Comparison of ENCODE assay signal across 9 cellular contexts in the genomic region with DNA sequence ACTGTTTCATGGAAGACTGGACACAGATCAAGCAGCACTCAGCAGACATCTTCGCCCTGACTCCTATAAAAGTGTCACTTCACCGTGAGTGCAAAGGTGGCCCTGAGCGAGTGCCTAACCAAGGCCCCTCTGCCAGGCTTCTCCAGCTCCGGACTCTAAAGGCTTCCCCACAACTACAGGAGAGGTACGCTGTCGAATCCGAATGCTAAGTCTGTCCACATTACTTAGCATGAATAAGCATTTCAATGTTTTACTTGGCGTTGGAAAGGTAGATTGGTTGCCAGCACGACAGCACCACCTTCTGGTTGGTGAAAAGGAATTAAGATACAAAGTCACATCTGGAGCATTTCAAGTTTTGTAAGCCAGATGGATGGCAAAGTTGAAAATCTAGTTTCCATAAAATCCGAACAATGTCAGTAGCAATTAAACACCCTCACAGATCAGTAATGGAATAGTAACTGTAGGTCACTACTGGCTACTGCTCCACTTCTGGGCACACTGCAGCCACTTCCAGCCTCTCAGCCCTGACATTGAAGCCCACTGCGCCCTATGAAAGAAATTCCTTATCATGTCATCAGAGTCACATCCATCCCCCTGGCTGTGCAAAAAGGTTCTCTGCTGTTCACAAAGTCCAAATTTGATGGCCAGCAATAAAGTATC.
A peak's percentile ranks its signal among the peaks of the same experiment; 100 is the strongest.
DNase-seq lines count a peak whose midpoint lies in the region; ATAC-seq and TF ChIP-seq lines count a peak whose summit lies in the region.
"Had no signal": no experiment of that assay in that cellular context is flagged by ENCODE, and none has a peak within 500 bp of the region (broad histone marks: within the 10 kb centered on the region; RNA-seq: fewer than 3 reads in every experiment).

No MANE protein-coding gene starts in this region.

- H3K27me3 Mint-ChIP-seq in activated naive CD4-positive, alpha-beta T cell treated with anti-CD3 and anti-CD28 coated beads, Interleukin-2, amount 10 ng/mL, durations not matched to agents 7 days and 5 days, result no peaks in the 10 kb centered on the region
- H3K27me3 Mint-ChIP-seq: dendritic cell treated with granulocyte-macrophage colony-stimulating factor and Interleukin-4, amounts not matched to agents 40 ng/mL and 50 ng/mL, for 4 days had no signal

- no peaks in the 10 kb centered on the region for H3K79me2 ChIP-seq in trophoblast cell (ENCODE audit: control insufficient read depth, insufficient read depth, low read length, poor library complexity)

- TF ChIP-seq CTCF in RWPE2 (IDR thresholded peaks at IDR 0.05; ENCODE audit: poor library complexity, severe bottlenecking), result peak; percentile 90

- no peaks in the 10 kb centered on the region for H3K36me3 ChIP-seq in RWPE2 (ENCODE audit: low read depth)
- H3K36me3 ChIP-seq in trophoblast cell (ENCODE audit: control insufficient read depth in 1 of 2, insufficient read depth in 2 of 2, low read length in 2 of 2), result peaks cover 3 to 5% of the 10 kb centered on the region in 2 experiments

- CTCF ChIA-PET in activated naive CD4-positive, alpha-beta T cell treated with anti-CD3 and anti-CD28 coated beads, Interleukin-2, amount 10 ng/mL, durations not matched to agents 7 days and 5 days (lab: Charles Lee), result interaction anchor here (0.6 to 1.4 kb wide), 6 partner anchors 15 to 606 kb away, joined by 3 to 5 read pairs (median 3); no protein-coding TSS in a partner anchor

- no peak overlapping the region for H2BK5ac ChIP-seq in trophoblast cell (ENCODE audit: low read depth, low read length, poor library complexity)

- no peak overlapping the region for H3K4me3 Mint-ChIP-seq in activated naive CD4-positive, alpha-beta T cell treated with anti-CD3 and anti-CD28 coated beads, Interleukin-2, amount 10 ng/mL, durations not matched to agents 7 days and 5 days
- H3K4me3 Mint-ChIP-seq: dendritic cell treated with granulocyte-macrophage colony-stimulating factor and Interleukin-4, amounts not matched to agents 40 ng/mL and 50 ng/mL, for 4 days had no signal

- H3K4me1 Mint-ChIP-seq in activated naive CD4-positive, alpha-beta T cell treated with anti-CD3 and anti-CD28 coated beads, Interleukin-2, amount 10 ng/mL, durations not matched to agents 7 days and 5 days, result peaks cover 2% of the 10 kb centered on the region

- no peak overlapping the region for H4K8ac ChIP-seq in trophoblast cell (ENCODE audit: low read depth, low read length)

- no CpG with 5 or more reads among the region's 11 CpGs for WGBS in trophoblast cell (ENCODE audit: extremely low coverage, insufficient coverage, insufficient read length)

- H4K91ac ChIP-seq in trophoblast cell (ENCODE audit: low read depth, low read length), result peak overlapping the region; percentile 48

- H3K4me2 ChIP-seq in trophoblast cell (ENCODE audit: low read length), result no peak overlapping the region

- no peak overlapping the region for H3K9ac ChIP-seq in trophoblast cell (ENCODE audit: low read length)

- H3K9me3 Mint-ChIP-seq in activated naive CD4-positive, alpha-beta T cell treated with anti-CD3 and anti-CD28 coated beads, Interleukin-2, amount 10 ng/mL, durations not matched to agents 7 days and 5 days, result no peaks in the 10 kb centered on the region
- H3K9me3 Mint-ChIP-seq: dendritic cell treated with granulocyte-macrophage colony-stimulating factor and Interleukin-4, amounts not matched to agents 40 ng/mL and 50 ng/mL, for 4 days had no signal

- H3K36me3 Mint-ChIP-seq in activated naive CD4-positive, alpha-beta T cell treated with anti-CD3 and anti-CD28 coated beads, Interleukin-2, amount 10 ng/mL, durations not matched to agents 7 days and 5 days, result peaks cover 12% of the 10 kb centered on the region

- H3K27me3 ChIP-seq in RWPE2 (ENCODE audit: insufficient read depth, poor library complexity, severe bottlenecking) (no peaks in the 10 kb centered on the region), trophoblast cell (ENCODE audit: insufficient read depth, low read length) (no peaks in the 10 kb centered on the region)

- peaks cover 2% of the 10 kb centered on the region for H3K79me1 ChIP-seq in trophoblast cell (ENCODE audit: low read length)

- H3K9me3 ChIP-seq in RWPE2 (ENCODE audit: severe bottlenecking), result no peaks in the 10 kb centered on the region
- H3K9me3 ChIP-seq in trophoblast cell (ENCODE audit: insufficient read depth, low read depth, low read length), result peaks cover 6% of the 10 kb centered on the region

- peak; percentile 63 for DNase-seq in GM04503 (ENCODE audit: low read depth)
- peak; percentile 85 for DNase-seq in M059J (ENCODE audit: low read depth)
- no peak for DNase-seq in RWPE2 (ENCODE audit: low spot score)
- peak; percentile 79 for DNase-seq in activated naive CD4-positive, alpha-beta T cell treated with anti-CD3 and anti-CD28 coated beads, Interleukin-2, amount 10 ng/mL, durations not matched to agents 7 days and 5 days
- DNase-seq in glomerular visceral epithelial cell (ENCODE audit: extremely low spot score), result peak; percentile 84
- DNase-seq in trophoblast cell, result peak; percentile 75 to 92
- DNase-seq in ureter (ENCODE audit: low spot score), result peak; percentile 85

- H3K23ac ChIP-seq in trophoblast cell (ENCODE audit: low read length), result no peak overlapping the region

- H3K14ac ChIP-seq in trophoblast cell (ENCODE audit: low read length), result no peak overlapping the region

- H2BK120ac ChIP-seq in trophoblast cell (ENCODE audit: insufficient read depth, low read length, poor library complexity), result peak overlapping the region; percentile 64

- H3K18ac ChIP-seq in trophoblast cell (ENCODE audit: low read length), result peak overlapping the region; percentile 92

- H3K4me1 ChIP-seq in RWPE2 (ENCODE audit: insufficient read depth, poor library complexity, severe bottlenecking), result peaks cover 6% of the 10 kb centered on the region
- peaks cover 0 to 2% of the 10 kb centered on the region in 2 experiments for H3K4me1 ChIP-seq in trophoblast cell (ENCODE audit: control insufficient read depth in 1 of 2, insufficient read depth in 2 of 2, low read length in 2 of 2)

- no peak overlapping the region for H2AK5ac ChIP-seq in trophoblast cell (ENCODE audit: low read length)

- H3K4me3 ChIP-seq in RWPE2 (ENCODE audit: severe bottlenecking) (no peak overlapping the region), trophoblast cell (ENCODE audit: low read depth, low read length) (no peak overlapping the region)

- peak overlapping the region; percentile 79 for H2BK12ac ChIP-seq in trophoblast cell (ENCODE audit: low read length)

- H3K27ac Mint-ChIP-seq in activated naive CD4-positive, alpha-beta T cell treated with anti-CD3 and anti-CD28 coated beads, Interleukin-2, amount 10 ng/mL, durations not matched to agents 7 days and 5 days, result peak overlapping the region; percentile 8
- H3K27ac Mint-ChIP-seq: dendritic cell treated with granulocyte-macrophage colony-stimulating factor and Interleukin-4, amounts not matched to agents 40 ng/mL and 50 ng/mL, for 4 days had no signal

- H2AFZ ChIP-seq in trophoblast cell (ENCODE audit: insufficient read depth, low read length, poor library complexity), result peak overlapping the region; percentile 45

- no peak overlapping the region for H3K4ac ChIP-seq in trophoblast cell (ENCODE audit: low read depth, low read length)

- ATAC-seq in RWPE2 (ENCODE audit: low read depth) (peak; percentile 82), HG02852 (IDR thresholded peaks at IDR 0.05; ENCODE audit: unreplicated experiment) (no peak)

- H4K12ac ChIP-seq in trophoblast cell (ENCODE audit: low read depth, low read length), result no peak overlapping the region

- H3K27ac ChIP-seq in RWPE2 (ENCODE audit: poor library complexity, severe bottlenecking) (no peak overlapping the region), trophoblast cell (ENCODE audit: low read depth, low read length) (no peak overlapping the region)
